In genomic region chr11:94768602-94769511, GRCh38 we compare ENCODE assay signal across 8 cellular contexts. TPM values are rescaled to one million over a fixed set of nuclear protein-coding genes. Genes with fewer than 3 reads are reported as not detected.
DNase-seq lines count a peak whose midpoint lies in the region; ATAC-seq, FAIRE-seq and TF ChIP-seq lines count a peak whose summit lies in the region.

No MANE protein-coding gene starts in this region.

- H3K79me2 ChIP-seq in GM23248 (ENCODE audit: insufficient read depth) (peaks cover 52% of the 10 kb centered on the region), endothelial cell of umbilical vein (ENCODE audit: control insufficient read depth, insufficient read depth, low read length) (peaks cover 52% of the 10 kb centered on the region)

- WGBS in GM23248 (ENCODE audit: low coverage in 1 of 2, low lambda C conversion rate in 2 of 2, missing lambda C conversion rate in 2 of 2), 2 experiments = 1% methylated on average over 77 to 80 of the region's 87 CpGs
- WGBS in mesodermal cell (ENCODE audit: insufficient coverage in 2 of 2), 2 experiments = 0 to 1% methylated on average over 46 to 70 of the region's 87 CpGs

- H3K4me3 ChIP-seq in GM23248 (peak overlapping the region; percentile 77), endothelial cell of umbilical vein (replicated peaks in 1 of 3; ENCODE audit: insufficient read depth in 1 of 3, low read depth in 1 of 3, low read length in 3 of 3) (peak overlapping the region; percentile 55 to 76 (median 73)), mesodermal cell (ENCODE audit: extremely low read depth, insufficient read depth, low read length, poor library complexity, severe bottlenecking) (peak overlapping the region; percentile 96)

- no peaks in the 10 kb centered on the region for H3K9me2 ChIP-seq in GM23248 (ENCODE audit: insufficient read depth)

- no peak overlapping the region for H3K4me3 Mint-ChIP-seq in type B pancreatic cell

- CTCF ChIA-PET in RWPE1 (lab: Yijun Ruan, JAX) (interaction anchor here (0.6 to 2.1 kb wide), 6 partner anchors 14 to 306 kb away, joined by 3 to 12 read pairs (median 4); no protein-coding TSS in a partner anchor), endothelial cell of umbilical vein (lab: Charles Lee) (interaction anchor here (0.8 to 6.0 kb wide), 15 partner anchors 12 to 1657 kb away, joined by 3 to 28 read pairs (median 5); no protein-coding TSS in a partner anchor)

- intact Hi-C loops in endothelial cell of umbilical vein (cut with micrococcal nuclease) = loop anchor here (1.0 to 10.0 kb wide), 8 partner anchors 25 to 224 kb away; partner anchors contain the start of genes CWC15, FUT4 and KDM4D

- H3K4me1 Mint-ChIP-seq in type B pancreatic cell (ENCODE audit: unreplicated experiment) = peaks cover 26% of the 10 kb centered on the region

- H3K27ac Mint-ChIP-seq in type B pancreatic cell = peak overlapping the region; percentile 96

- dilution Hi-C loops in endothelial cell of umbilical vein (cut with MboI; ENCODE audit: extremely low pct_ligation_motif_present, low sequenced_read_pairs) = no loop called here

- H2AFZ ChIP-seq in GM23248 = peak overlapping the region; percentile 96
- peak overlapping the region; percentile 93 for H2AFZ ChIP-seq in endothelial cell of umbilical vein (ENCODE audit: low read depth, low read length)

- no peaks in the 10 kb centered on the region for H3K27me3 Mint-ChIP-seq in type B pancreatic cell

- H3K9ac ChIP-seq in GM23248 (peak overlapping the region; percentile 94), endothelial cell of umbilical vein (replicated peaks; ENCODE audit: extremely low read depth, insufficient read depth, low read length) (peak overlapping the region; percentile 84)

- TF ChIP-seq CTCF in RWPE1 (conservative IDR thresholded peaks at IDR 0.05; ENCODE audit: low read depth) (no peak), endothelial cell of umbilical vein (IDR thresholded peaks at IDR 0.05; ENCODE audit: extremely low read depth in 1 of 2, insufficient read depth in 1 of 2, low read depth in 1 of 2, low read length in 2 of 2) (no peak), type B pancreatic cell (conservative IDR thresholded peaks at IDR 0.05) (no peak)

- H3K4me2 ChIP-seq in GM23248 (ENCODE audit: unreplicated experiment) (peak overlapping the region; percentile 78), endothelial cell of umbilical vein (ENCODE audit: insufficient read depth, low read length) (peak overlapping the region; percentile 84)

- H3K4me1 ChIP-seq in GM23248 (ENCODE audit: insufficient read depth) (peaks cover 28% of the 10 kb centered on the region), endothelial cell of umbilical vein (ENCODE audit: control insufficient read depth, extremely low read depth, insufficient read depth, low read length) (peaks cover 19% of the 10 kb centered on the region), mesodermal cell (ENCODE audit: control insufficient read depth, insufficient read depth, low read length, poor library complexity, severe bottlenecking) (peaks cover 23% of the 10 kb centered on the region)

- H3K36me3 ChIP-seq in GM23248 (ENCODE audit: low read depth) (no peaks in the 10 kb centered on the region), endothelial cell of umbilical vein (ENCODE audit: control insufficient read depth in 2 of 2, extremely low read depth in 1 of 2, insufficient read depth in 2 of 2, low read length in 2 of 2) (no peaks in the 10 kb centered on the region), mesodermal cell (ENCODE audit: control insufficient read depth, insufficient read depth, low read length) (peaks cover 22% of the 10 kb centered on the region)

- H3K9me1 ChIP-seq in endothelial cell of umbilical vein (replicated peaks; ENCODE audit: control insufficient read depth, extremely low read depth, insufficient read depth, low read length) = no peaks in the 10 kb centered on the region

- peaks cover 14% of the 10 kb centered on the region for H3F3A ChIP-seq in GM23248 (ENCODE audit: insufficient read depth)

- peaks cover 12% of the 10 kb centered on the region for H3K36me3 Mint-ChIP-seq in type B pancreatic cell

- H3K9me3 Mint-ChIP-seq in type B pancreatic cell = peaks cover 6% of the 10 kb centered on the region

- TF ChIP-seq POLR2A in endothelial cell of umbilical vein (IDR thresholded peaks at IDR 0.05; ENCODE audit: low read depth, low read length) = no peak

- H3K27ac ChIP-seq in GM23248 = peak overlapping the region; percentile 77
- peak overlapping the region; percentile 94 for H3K27ac ChIP-seq in RWPE1
- peak overlapping the region; percentile 85 for H3K27ac ChIP-seq in endothelial cell of umbilical vein (ENCODE audit: insufficient read depth, low read depth, low read length)
- peak overlapping the region; percentile 99 for H3K27ac ChIP-seq in mesodermal cell (ENCODE audit: low read depth, low read length, severe bottlenecking)

- TSS peak; percentile 22 for BruUV-seq in endothelial cell of umbilical vein (replicated peaks; lab: Mats Ljungman, UMichigan)

- no peaks in the 10 kb centered on the region for H3K9me3 ChIP-seq in GM23248 (ENCODE audit: low read depth)
- H3K9me3 ChIP-seq in endothelial cell of umbilical vein (replicated peaks; ENCODE audit: control insufficient read depth, insufficient read depth, low read length) = no peaks in the 10 kb centered on the region
- H3K9me3 ChIP-seq in mesodermal cell (ENCODE audit: control insufficient read depth, low read length) = peaks cover 9% of the 10 kb centered on the region

- H3K27me3 ChIP-seq in GM23248 (replicated peaks; ENCODE audit: insufficient read depth) (no peaks in the 10 kb centered on the region), endothelial cell of umbilical vein (ENCODE audit: control insufficient read depth in 2 of 2, insufficient read depth in 2 of 2, low read length in 2 of 2) (no peaks in the 10 kb centered on the region)

- POLR2A ChIA-PET in RWPE1 (lab: Yijun Ruan, JAX; ENCODE audit: low non-redundant PET) = interaction anchor here (1.1 kb wide), 1 partner anchor 25 kb away, joined by 4 read pairs; no protein-coding TSS in a partner anchor
- POLR2A ChIA-PET in endothelial cell of umbilical vein (lab: Charles Lee) = interaction anchor here (1.5 kb wide), 1 partner anchor 26 kb away, joined by 5 read pairs; no protein-coding TSS in a partner anchor

- in situ Hi-C loops in GM23248 (cut with MboI) = no loop called here

- H4K20me1 ChIP-seq in GM23248 (ENCODE audit: insufficient read depth) = no peaks in the 10 kb centered on the region
- peaks cover 5% of the 10 kb centered on the region for H4K20me1 ChIP-seq in endothelial cell of umbilical vein (replicated peaks; ENCODE audit: control insufficient read depth, extremely low read depth, insufficient read depth, low read length)

- ATAC-seq in HG03521 (IDR thresholded peaks at IDR 0.05; ENCODE audit: unreplicated experiment) = no peak
- no peak for ATAC-seq in HG03196 (IDR thresholded peaks at IDR 0.05; ENCODE audit: unreplicated experiment)

- peak; percentile 19 for DNase-seq in DMS79 (lab: John Stamatoyannopoulos, UW)
- DNase-seq in GM23248 = peak; percentile 63
- DNase-seq in RWPE1 (ENCODE audit: low spot score) = no peak
- DNase-seq in endothelial cell of umbilical vein (ENCODE audit: low read depth, low spot score) = peak; percentile 57
- DNase-seq in type B pancreatic cell (ENCODE audit: extremely low spot score, unreplicated experiment) = peak; percentile 73

- FAIRE-seq in endothelial cell of umbilical vein (lab: Jason Lieb, UNC) = peak; percentile 67

TF ChIP-seq in endothelial cell of umbilical vein, 7 proteins besides CTCF, POLR2A, EP300 and RAD21:
- TF ChIP-seq POLR2AphosphoS5 (IDR thresholded peaks at IDR 0.05; ENCODE audit: insufficient read depth, low read depth, low read length) (peak; percentile 64), GATA2 (IDR thresholded peaks at IDR 0.05; ENCODE audit: insufficient read depth, insufficient read length, low read depth, low read length) (no peak), MAX (IDR thresholded peaks at IDR 0.05; ENCODE audit: insufficient read depth, insufficient read length) (no peak), EZH2 (IDR thresholded peaks at IDR 0.05; ENCODE audit: borderline replicate concordance, low read depth, low read length, severe bottlenecking) (no peak), FOS (IDR thresholded peaks at IDR 0.05; ENCODE audit: borderline replicate concordance, insufficient read depth, low read length) (no peak), JUN (IDR thresholded peaks at IDR 0.05; ENCODE audit: borderline replicate concordance, insufficient read depth, insufficient read length, low read depth) (no peak), MYC (IDR thresholded peaks at IDR 0.05; ENCODE audit: low read depth, low read length) (no peak)

RNA-seq across cellular contexts. Expression of gene AMOTL1, which starts 0.7 kb away (rescaled TPM):
- total RNA-seq in GM23248 (2014; rRNA removed; shearing (Covaris generic)) = 50.8 and 55.9 TPM in 2 replicates
- polyA plus RNA-seq in GM23248 (2016; fragmentation: Nextera tagmentation; extraction: Ambion mirVana) (21.8 and 22.3 TPM in 2 replicates), endothelial cell of umbilical vein (11.3 and 12.5 TPM in 2 replicates)
- total RNA-seq in endothelial cell of umbilical vein (37.8 and 41.8 TPM in 2 replicates), type B pancreatic cell (ENCODE audit: low replicate concordance) (64.8 and 93.5 TPM in 2 replicates)
- 13.8 and 14.8 TPM in 2 replicates for polyA plus RNA-seq in endothelial cell of umbilical vein (2011; cell fraction: cytosol; rRNA removed)
- 19.8 and 22.7 TPM in 2 replicates for polyA plus RNA-seq in endothelial cell of umbilical vein (2011; cell fraction: nucleus; rRNA removed)
- polyA plus RNA-seq in endothelial cell of umbilical vein (2012) = 24.6 and 26.3 TPM in 2 replicates
- polyA minus RNA-seq in endothelial cell of umbilical vein = 38.8 and 39.2 TPM in 2 replicates
- polyA minus RNA-seq in endothelial cell of umbilical vein (2011; cell fraction: cytosol; rRNA and poly(A)+ RNA removed) = 10.3 TPM
- polyA minus RNA-seq in endothelial cell of umbilical vein (2011; cell fraction: nucleus; rRNA and poly(A)+ RNA removed) = 35.5 and 46.7 TPM in 2 replicates
- 69.7 TPM for polyA plus RNA-seq in mesodermal cell (2013, experiment 1 of 2)
- 60.8 TPM for polyA plus RNA-seq in mesodermal cell (2013, experiment 2 of 2)
